Comparison of ENCODE assay signal across 8 cellular contexts in genomic region chr2:176129013-176129796, GRCh38. TPM values are rescaled to one million over a fixed set of nuclear protein-coding genes. Genes with fewer than 3 reads are reported as not detected.
A peak's percentile ranks its signal among the peaks of the same experiment; 100 is the strongest.
DNase-seq lines count a peak whose midpoint lies in the region; ATAC-seq lines count a peak whose summit lies in the region.

HOXD8 (plus strand) TSS chr2:176129705; CDS start chr2:176130367, 662 bp downstream.

- H3K27ac Mint-ChIP-seq in dendritic cell treated with granulocyte-macrophage colony-stimulating factor and Interleukin-4, amounts not matched to agents 40 ng/mL and 50 ng/mL, for 4 days, result no peak within 1 kb of the TSS

- no peaks in the 10 kb centered on the region for H3K9me3 Mint-ChIP-seq in dendritic cell treated with granulocyte-macrophage colony-stimulating factor and Interleukin-4, amounts not matched to agents 40 ng/mL and 50 ng/mL, for 4 days

- peak; percentile 71 for DNase-seq in DMS 273 (lab: John Stamatoyannopoulos, UW; ENCODE audit: unreplicated experiment)
- DNase-seq in DMS 273 treated with DMSO at 0.1 percent for 48 hours (lab: John Stamatoyannopoulos, UW), result no peak
- DNase-seq in NCI-H526 treated with DMSO at 0.1 percent for 48 hours (lab: John Stamatoyannopoulos, UW), result peak; percentile 86
- DNase-seq in mesenteric fat pad (ENCODE audit: low spot score), result peak; percentile 91
- DNase-seq in ureter (ENCODE audit: low spot score), result peak; percentile 87
- DNase-seq in activated CD4-positive, alpha-beta T cell treated with anti-CD3 and anti-CD28 coated beads for 48 hours, result no peak

- no peak for ATAC-seq in HG03025 (IDR thresholded peaks at IDR 0.05; ENCODE audit: low FRiP score, unreplicated experiment)

- intact Hi-C loops in dendritic cell treated with granulocyte-macrophage colony-stimulating factor and Interleukin-4, amounts not matched to agents 40 ng/mL and 50 ng/mL, for 4 days (cut with micrococcal nuclease), result loop anchor here (5.0 kb wide), 2 partner anchors 508 to 1033 kb away; no protein-coding TSS in a partner anchor

- no peaks in the 10 kb centered on the region for H3K36me3 Mint-ChIP-seq in dendritic cell treated with granulocyte-macrophage colony-stimulating factor and Interleukin-4, amounts not matched to agents 40 ng/mL and 50 ng/mL, for 4 days (ENCODE audit: low read depth)

- H3K4me1 Mint-ChIP-seq in dendritic cell treated with granulocyte-macrophage colony-stimulating factor and Interleukin-4, amounts not matched to agents 40 ng/mL and 50 ng/mL, for 4 days (ENCODE audit: low read depth), result peaks cover 34% of the 10 kb centered on the region

- H3K4me3 Mint-ChIP-seq in dendritic cell treated with granulocyte-macrophage colony-stimulating factor and Interleukin-4, amounts not matched to agents 40 ng/mL and 50 ng/mL, for 4 days, result peak within 1 kb of the TSS; percentile 60

- peaks cover 86% of the 10 kb centered on the region for H3K27me3 Mint-ChIP-seq in dendritic cell treated with granulocyte-macrophage colony-stimulating factor and Interleukin-4, amounts not matched to agents 40 ng/mL and 50 ng/mL, for 4 days

RNA-seq across cellular contexts. Expression of gene HOXD8, which starts in this region (rescaled TPM):
- total RNA-seq in mesenteric fat pad (13.3 TPM), ureter (41.7 TPM)

Comparison
In these comparisons a context has a peak if more than half of its experiments do, and no peak if none do; other contexts are left out.
1. DNase-seq: peak in DMS 273 (single experiment), NCI-H526 treated with DMSO at 0.1 percent for 48 hours (single experiment), mesenteric fat pad (single experiment) and ureter (single experiment); none in DMS 273 treated with DMSO at 0.1 percent for 48 hours (single experiment) and activated CD4-positive, alpha-beta T cell treated with anti-CD3 and anti-CD28 coated beads for 48 hours (single experiment).